4 cellular contexts compared by ENCODE assay signal in genomic region chr12:38370311-38370710, GRCh38.
"Had no signal": no experiment of that assay in that cellular context is flagged by ENCODE, and none has a peak within 500 bp of the region (broad histone marks: within the 10 kb centered on the region; RNA-seq: fewer than 3 reads in every experiment).

No MANE protein-coding gene starts in this region.

- H3K27ac Mint-ChIP-seq: GM23338, H9 had no signal

- ATAC-seq: GM23338 had no signal

- H2AFZ ChIP-seq: GM23338 had no signal

- H3K4me2 ChIP-seq: GM23338 had no signal

- DNase-seq: H9, HCEC 1CT, IMR-90 had no signal

- H3K4me3 Mint-ChIP-seq: GM23338, H9 had no signal

- H3K4me1 Mint-ChIP-seq: GM23338, H9 had no signal

- H3K4me3 ChIP-seq: GM23338 had no signal
